ENCODE assay signal across 37 cellular contexts in the genomic region with DNA sequence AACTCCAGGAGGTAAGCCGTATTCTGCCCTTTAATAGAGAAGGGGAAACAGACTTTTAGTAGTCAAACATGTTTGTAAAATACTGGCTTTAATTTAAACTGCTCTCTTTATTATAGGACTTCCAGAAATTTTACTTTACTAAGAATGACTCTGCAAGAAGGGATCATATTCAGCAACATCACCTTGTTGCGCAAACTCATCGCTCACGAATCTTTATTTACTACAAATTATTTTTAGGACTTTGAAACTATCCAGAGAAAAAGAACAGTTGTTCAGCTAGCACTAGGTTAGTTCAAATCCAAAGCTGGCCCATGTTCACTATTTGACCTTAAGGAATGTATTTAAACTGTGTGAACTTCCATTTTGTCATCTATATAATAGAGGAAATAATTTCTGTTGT.
"Had no signal": no experiment of that assay in that cellular context is flagged by ENCODE, and none has a peak within 500 bp of the region (broad histone marks: within the 10 kb centered on the region; RNA-seq: fewer than 3 reads in every experiment).

No MANE protein-coding gene starts in this region.

- H3K27ac ChIP-seq: brain microvascular endothelial cell, coronary artery, dorsolateral prefrontal cortex, epithelial cell of prostate, esophagus squamous epithelium, heart left ventricle had no signal

- H3K27ac Mint-ChIP-seq: activated CD4-positive, alpha-beta memory T cell treated with anti-CD3 and anti-CD28 coated beads, Interleukin-2, amount 10 ng/mL, durations not matched to agents 7 days and 5 days; activated CD4-positive, alpha-beta T cell treated with anti-CD3 and anti-CD28 coated beads, Interleukin-2, amount 10 ng/mL, durations not matched to agents 7 days and 5 days; activated naive CD4-positive, alpha-beta T cell treated with anti-CD3 and anti-CD28 coated beads, Interleukin-2, amount 50 U/mL, for 24 hours; activated naive CD8-positive, alpha-beta T cell treated with anti-CD3 and anti-CD28 coated beads for 36 hours; activated naive CD8-positive, alpha-beta T cell treated with anti-CD3 and anti-CD28 coated beads, Interleukin-2, amount 50 U/mL, for 24 hours; activated T-cell treated with anti-CD3 and anti-CD28 coated beads, Interleukin-2, amount 50 U/mL, for 24 hours; activated T-cell treated with anti-CD3 and anti-CD28 coated beads, Interleukin-2, amount 50 U/mL, for 72 hours; activated T-helper 17 cell treated with anti-CD3 and anti-CD28 coated beads, Interleukin-2, amount 50 U/mL, for 72 hours; dendritic cell treated with granulocyte-macrophage colony-stimulating factor and Interleukin-4, amounts not matched to agents 40 ng/mL and 50 ng/mL, for 4 days; effector memory CD8-positive, alpha-beta T cell; T-helper 17 cell; T-helper 2 cell treated with Interferon-gamma antibody and Interleukin-4, amounts not matched to agents 5 μg/mL and 100 μg/mL, for 36 hours; WTC11 had no signal

- H3K4me3 Mint-ChIP-seq: activated CD4-positive, alpha-beta memory T cell treated with anti-CD3 and anti-CD28 coated beads, Interleukin-2, amount 10 ng/mL, durations not matched to agents 7 days and 5 days; activated CD4-positive, alpha-beta T cell treated with anti-CD3 and anti-CD28 coated beads, Interleukin-2, amount 10 ng/mL, durations not matched to agents 7 days and 5 days; activated naive CD4-positive, alpha-beta T cell treated with anti-CD3 and anti-CD28 coated beads, Interleukin-2, amount 50 U/mL, for 24 hours; activated naive CD8-positive, alpha-beta T cell treated with anti-CD3 and anti-CD28 coated beads for 36 hours; activated naive CD8-positive, alpha-beta T cell treated with anti-CD3 and anti-CD28 coated beads, Interleukin-2, amount 50 U/mL, for 24 hours; activated T-cell treated with anti-CD3 and anti-CD28 coated beads, Interleukin-2, amount 50 U/mL, for 24 hours; activated T-cell treated with anti-CD3 and anti-CD28 coated beads, Interleukin-2, amount 50 U/mL, for 72 hours; activated T-helper 17 cell treated with anti-CD3 and anti-CD28 coated beads, Interleukin-2, amount 50 U/mL, for 72 hours; central memory CD8-positive, alpha-beta T cell; dendritic cell treated with granulocyte-macrophage colony-stimulating factor and Interleukin-4, amounts not matched to agents 40 ng/mL and 50 ng/mL, for 4 days; effector memory CD8-positive, alpha-beta T cell; T-helper 17 cell; T-helper 2 cell treated with Interferon-gamma antibody and Interleukin-4, amounts not matched to agents 5 μg/mL and 100 μg/mL, for 36 hours; WTC11 had no signal

- FAIRE-seq: astrocyte, frontal cortex had no signal

- H3K4me3 ChIP-seq: coronary artery, dorsolateral prefrontal cortex, esophagus squamous epithelium, heart left ventricle had no signal

- H3K4me1 ChIP-seq: heart left ventricle had no signal

- H3K36me3 ChIP-seq: brain microvascular endothelial cell, esophagus squamous epithelium, heart left ventricle had no signal

- H3K27me3 ChIP-seq: brain microvascular endothelial cell, dorsolateral prefrontal cortex, esophagus squamous epithelium, heart left ventricle had no signal

- ATAC-seq: activated naive CD8-positive, alpha-beta T cell treated with anti-CD3 and anti-CD28 coated beads, Interleukin-2, amount 50 U/mL, for 24 hours; activated T-cell treated with anti-CD3 and anti-CD28 coated beads, Interleukin-2, amount 50 U/mL, for 72 hours; activated T-helper 17 cell treated with anti-CD3 and anti-CD28 coated beads, Interleukin-2, amount 50 U/mL, for 72 hours; effector memory CD8-positive, alpha-beta T cell; heart left ventricle; T-helper 17 cell had no signal

- H3K4me1 Mint-ChIP-seq: activated CD4-positive, alpha-beta memory T cell treated with anti-CD3 and anti-CD28 coated beads, Interleukin-2, amount 10 ng/mL, durations not matched to agents 7 days and 5 days; activated CD4-positive, alpha-beta T cell treated with anti-CD3 and anti-CD28 coated beads, Interleukin-2, amount 10 ng/mL, durations not matched to agents 7 days and 5 days; activated naive CD4-positive, alpha-beta T cell treated with anti-CD3 and anti-CD28 coated beads, Interleukin-2, amount 50 U/mL, for 24 hours; activated naive CD8-positive, alpha-beta T cell treated with anti-CD3 and anti-CD28 coated beads for 36 hours; activated naive CD8-positive, alpha-beta T cell treated with anti-CD3 and anti-CD28 coated beads, Interleukin-2, amount 50 U/mL, for 24 hours; activated T-helper 17 cell treated with anti-CD3 and anti-CD28 coated beads, Interleukin-2, amount 50 U/mL, for 72 hours; central memory CD8-positive, alpha-beta T cell; T-helper 17 cell had no signal

- H3K9me3 ChIP-seq: esophagus squamous epithelium, heart left ventricle had no signal

- H3K36me3 Mint-ChIP-seq: activated naive CD4-positive, alpha-beta T cell treated with anti-CD3 and anti-CD28 coated beads, Interleukin-2, amount 50 U/mL, for 24 hours; activated naive CD8-positive, alpha-beta T cell treated with anti-CD3 and anti-CD28 coated beads for 36 hours; WTC11 had no signal

- H3K9me3 Mint-ChIP-seq: dendritic cell treated with granulocyte-macrophage colony-stimulating factor and Interleukin-4, amounts not matched to agents 40 ng/mL and 50 ng/mL, for 4 days had no signal

- DNase-seq: activated CD4-positive, alpha-beta memory T cell treated with anti-CD3 and anti-CD28 coated beads, Interleukin-2, amount 10 ng/mL, durations not matched to agents 7 days and 5 days; activated CD4-positive, alpha-beta T cell treated with anti-CD3 and anti-CD28 coated beads for 1 hour; activated CD4-positive, alpha-beta T cell treated with anti-CD3 and anti-CD28 coated beads for 4 hours; activated CD4-positive, alpha-beta T cell treated with anti-CD3 and anti-CD28 coated beads, Interleukin-2, amount 10 ng/mL, durations not matched to agents 7 days and 5 days; activated CD4-positive, alpha-beta T cell treated with anti-CD3 and anti-CD28 coated beads, Interleukin-2, amount 50 U/mL, for 4 hours; activated CD8-positive, alpha-beta memory T cell treated with anti-CD3 and anti-CD28 coated beads, Interleukin-2, amount 50 U/mL, for 48 hours; activated effector memory CD4-positive, alpha-beta T cell treated with Interleukin-2 at 50 U/mL for 16 hours; activated gamma-delta T cell treated with Interleukin-2 at 50 U/mL for 16 hours; activated naive CD4-positive, alpha-beta T cell treated with Interleukin-2 at 50 U/mL for 16 hours; activated naive CD8-positive, alpha-beta T cell treated with anti-CD3 and anti-CD28 coated beads for 36 hours; activated naive CD8-positive, alpha-beta T cell treated with anti-CD3 and anti-CD28 coated beads, Interleukin-2, amount 50 U/mL, for 24 hours; activated T-cell treated with anti-CD3 and anti-CD28 coated beads for 4 hours; activated T-cell treated with anti-CD3 and anti-CD28 coated beads, Interleukin-2, amount 50 U/mL, for 24 hours; activated T-cell treated with anti-CD3 and anti-CD28 coated beads, Interleukin-2, amount 50 U/mL, for 72 hours; amniotic stem cell; anterior cingulate cortex; brain microvascular endothelial cell; dorsolateral prefrontal cortex; effector memory CD8-positive, alpha-beta T cell; esophagus squamous epithelium; foreskin fibroblast; glutamatergic neuron; heart left ventricle; hypothalamus; T-helper 1 cell; T-helper 17 cell; T1000 had no signal

- H3K27me3 Mint-ChIP-seq: activated CD4-positive, alpha-beta memory T cell treated with anti-CD3 and anti-CD28 coated beads, Interleukin-2, amount 10 ng/mL, durations not matched to agents 7 days and 5 days; activated CD4-positive, alpha-beta T cell treated with anti-CD3 and anti-CD28 coated beads, Interleukin-2, amount 10 ng/mL, durations not matched to agents 7 days and 5 days; activated naive CD4-positive, alpha-beta T cell treated with anti-CD3 and anti-CD28 coated beads, Interleukin-2, amount 50 U/mL, for 24 hours; activated naive CD8-positive, alpha-beta T cell treated with anti-CD3 and anti-CD28 coated beads for 36 hours; activated naive CD8-positive, alpha-beta T cell treated with anti-CD3 and anti-CD28 coated beads, Interleukin-2, amount 50 U/mL, for 24 hours; activated T-cell treated with anti-CD3 and anti-CD28 coated beads, Interleukin-2, amount 50 U/mL, for 24 hours; activated T-helper 17 cell treated with anti-CD3 and anti-CD28 coated beads, Interleukin-2, amount 50 U/mL, for 72 hours; central memory CD8-positive, alpha-beta T cell; dendritic cell treated with granulocyte-macrophage colony-stimulating factor and Interleukin-4, amounts not matched to agents 40 ng/mL and 50 ng/mL, for 4 days; effector memory CD8-positive, alpha-beta T cell; T-helper 17 cell had no signal
